ENCODE assay signal across 1 cellular context in the genomic region with DNA sequence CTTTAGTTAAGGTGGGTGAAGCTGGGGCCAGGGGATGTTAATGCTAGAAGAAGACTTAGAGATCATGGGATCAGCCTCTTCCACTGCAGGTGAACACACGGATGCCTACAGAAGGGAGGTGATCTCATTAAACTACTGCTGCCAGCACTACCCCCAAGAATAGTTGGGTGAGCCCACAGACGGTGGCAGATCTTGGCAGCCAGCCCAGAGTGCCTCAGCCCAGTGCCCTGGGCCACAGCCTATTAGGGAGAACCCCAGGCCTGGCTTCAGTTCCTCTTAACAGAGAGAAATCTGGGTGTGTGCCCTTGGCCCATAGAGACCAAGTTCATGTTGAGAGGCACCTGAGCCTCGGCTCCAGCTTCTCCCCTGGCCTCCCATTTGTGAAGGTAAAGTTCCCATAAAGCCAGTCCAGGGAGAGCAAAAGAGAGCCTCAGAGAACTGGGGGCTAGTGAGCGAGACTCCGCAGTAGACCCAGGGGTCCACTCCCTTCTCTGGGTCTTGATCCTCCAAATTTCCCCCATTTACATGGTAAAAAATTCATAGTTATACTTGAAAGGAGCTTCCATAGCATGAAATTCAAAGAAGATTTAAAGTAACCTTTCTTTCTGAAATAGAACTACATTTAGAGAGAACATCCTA.
TF ChIP-seq lines count a peak whose summit lies in the region.

No MANE protein-coding gene starts in this region.

TF ChIP-seq in HepG2, 621 proteins besides CTCF, POLR2A, EP300 and RAD21 (continued from another document):
- TF ChIP-seq ARID4A (CRISPR knock-in tag; IDR thresholded peaks at IDR 0.05; ENCODE audit: borderline replicate concordance), result no peak
- TF ChIP-seq ZKSCAN1 (IDR thresholded peaks at IDR 0.05; ENCODE audit: low read length), result no peak
- TF ChIP-seq ZNF83 (CRISPR knock-in tag; IDR thresholded peaks at IDR 0.05; ENCODE audit: borderline replicate concordance), result no peak
- TF ChIP-seq SALL1 (CRISPR knock-in tag; IDR thresholded peaks at IDR 0.05), result no peak
- no peak for TF ChIP-seq BRCA1 (CRISPR knock-in tag; IDR thresholded peaks at IDR 0.05)
